In genomic region chr9:107286057-107286456, GRCh38 we compare ENCODE assay signal across 9 cellular contexts. TPM values are rescaled to one million over a fixed set of nuclear protein-coding genes. Genes with fewer than 3 reads are reported as not detected.
DNase-seq lines count a peak whose midpoint lies in the region; ATAC-seq and TF ChIP-seq lines count a peak whose summit lies in the region.
"Had no signal": no experiment of that assay in that cellular context is flagged by ENCODE, and none has a peak within 500 bp of the region (broad histone marks: within the 10 kb centered on the region; RNA-seq: fewer than 3 reads in every experiment).

No MANE protein-coding gene starts in this region.

- H3K27ac ChIP-seq in HEK293 (ENCODE audit: extremely low read depth, low read depth, low read length) (no peak overlapping the region), left lung (peak overlapping the region; percentile 11 to 41)

- peaks cover 6% of the 10 kb centered on the region for H3K4me1 ChIP-seq in HEK293 (ENCODE audit: control insufficient read depth, insufficient read depth, low read length)
- H3K4me1 ChIP-seq in left lung = peaks cover 8 to 79% of the 10 kb centered on the region in 2 donors

- TF ChIP-seq CTCF in AG09309 (IDR thresholded peaks at IDR 0.05; ENCODE audit: control insufficient read depth, insufficient read depth, low read depth, low read length, missing control alignments) (no peak), HEK293 (tag by site-specific recombination; IDR thresholded peaks at IDR 0.05) (no peak), left lung (IDR thresholded peaks at IDR 0.05) (no peak)

- no peaks in the 10 kb centered on the region for H3K36me3 ChIP-seq in HEK293 (ENCODE audit: control insufficient read depth in 2 of 2, insufficient read depth in 1 of 2, low read length in 2 of 2)
- no peaks in the 10 kb centered on the region for H3K36me3 ChIP-seq in left lung

- POLR2A ChIA-PET in HEK293 (lab: Yijun Ruan, JAX) = interaction anchor here (0.7 kb wide), 1 partner anchor 10 kb away, joined by 3 read pairs; no protein-coding TSS in a partner anchor

- ATAC-seq in left lung = no peak
- ATAC-seq in HG02840 (IDR thresholded peaks at IDR 0.05; ENCODE audit: low FRiP score, unreplicated experiment) = no peak
- no peak for ATAC-seq in HG02678 (IDR thresholded peaks at IDR 0.05; ENCODE audit: unreplicated experiment)

- DNase-seq in AG09309 (ENCODE audit: low read depth) (no peak), amniotic epithelial cell (ENCODE audit: low read depth) (peak; percentile 66), left lung (no peak), NCI-H146 (lab: John Stamatoyannopoulos, UW) (no peak), 8988T (no peak)
- DNase-seq: NCI-H1092 treated with DMSO at 0.1 percent for 48 hours had no signal

- intact Hi-C loops in left lung (cut with DNase I) = no loop called here

- H3K4me3 ChIP-seq in AG09309 (ENCODE audit: control insufficient read depth, low read depth, low read length) (peak overlapping the region; percentile 96), HEK293 (ENCODE audit: low read depth, low read length) (peak overlapping the region; percentile 96), left lung (peak overlapping the region in 1 of 2 donors; percentile 95)

- H3K9me3 ChIP-seq in HEK293 (ENCODE audit: control insufficient read depth, insufficient read depth, low read depth, low read length) (no peaks in the 10 kb centered on the region), left lung (no peaks in the 10 kb centered on the region)

- CTCF ChIA-PET in HEK293 (lab: Yijun Ruan, JAX) = interaction anchor here (0.6 to 1.8 kb wide), 6 partner anchors 8 to 257 kb away, joined by 3 to 7 read pairs (median 4); no protein-coding TSS in a partner anchor

- no peaks in the 10 kb centered on the region for H3K27me3 ChIP-seq in left lung

TF ChIP-seq in HEK293, 187 proteins besides CTCF, POLR2A, EP300 and RAD21:
- TF ChIP-seq SCRT1 (tag by site-specific recombination; IDR thresholded peaks at IDR 0.05; ENCODE audit: borderline replicate concordance) (0 out of 2 replicates have a peak, but pooled peaks have one; percentile 15), OVOL3 (tag by site-specific recombination; IDR thresholded peaks at IDR 0.05) (no peak), ZNF366 (tag by site-specific recombination; conservative IDR thresholded peaks at IDR 0.05) (no peak), ZNF645 (tag by site-specific recombination; IDR thresholded peaks at IDR 0.05) (no peak), SCRT2 (tag by site-specific recombination; IDR thresholded peaks at IDR 0.05) (peak; percentile 90), INSM2 (tag by site-specific recombination; IDR thresholded peaks at IDR 0.05) (no peak)

RNA-seq across cellular contexts. Expression of gene RAD23B, which starts 3.0 kb away (rescaled TPM):
- total RNA-seq in left lung = 100 to 1,000 TPM; 108 to 142 TPM
